In genomic region chr14:26286066-26286791, GRCh38 we compare ENCODE assay signal across 21 cellular contexts.
A peak's percentile ranks its signal among the peaks of the same experiment; 100 is the strongest.
DNase-seq lines count a peak whose midpoint lies in the region; FAIRE-seq and TF ChIP-seq lines count a peak whose summit lies in the region.
"Had no signal": no experiment of that assay in that cellular context is flagged by ENCODE, and none has a peak within 500 bp of the region (broad histone marks: within the 10 kb centered on the region; RNA-seq: fewer than 3 reads in every experiment).

No MANE protein-coding gene starts in this region.

- peaks cover 0 to 4% of the 10 kb centered on the region in 2 donors for H3K4me1 ChIP-seq in breast epithelium
- no peaks in the 10 kb centered on the region for H3K4me1 ChIP-seq in astrocyte (ENCODE audit: insufficient read depth, low read length)
- H3K4me1 ChIP-seq in mesenchymal stem cell (ENCODE audit: control insufficient read depth, insufficient read depth, low read depth, low read length), result peaks cover 2% of the 10 kb centered on the region
- peaks cover 22% of the 10 kb centered on the region for H3K4me1 ChIP-seq in vagina
- H3K4me1 ChIP-seq: gastrocnemius medialis had no signal

- H3K27me3 ChIP-seq in breast epithelium (no peaks in the 10 kb centered on the region), astrocyte (ENCODE audit: insufficient read depth, low read length) (no peaks in the 10 kb centered on the region), mesenchymal stem cell (ENCODE audit: control insufficient read depth in 1 of 2, insufficient read depth in 1 of 2, low read length in 2 of 2) (no peaks in the 10 kb centered on the region), vagina (no peaks in the 10 kb centered on the region)
- H3K27me3 ChIP-seq: gastrocnemius medialis, transverse colon had no signal

- no peak overlapping the region for H2BK15ac ChIP-seq in mesenchymal stem cell (ENCODE audit: low read depth, poor library complexity, severe bottlenecking)

- CTCF ChIA-PET in MCF 10A (lab: Yijun Ruan, JAX), result no interaction called here

- FAIRE-seq in astrocyte (lab: Jason Lieb, UNC), result no peak

- H3K14ac ChIP-seq in mesenchymal stem cell (ENCODE audit: low read length in 2 of 2), result no peak overlapping the region

- H3K36me3 Mint-ChIP-seq in MCF 10A (ENCODE audit: insufficient read depth, unreplicated experiment), result no peaks in the 10 kb centered on the region
- H3K36me3 Mint-ChIP-seq in astrocyte (ENCODE audit: low read depth, unreplicated experiment), result no peaks in the 10 kb centered on the region
- H3K36me3 Mint-ChIP-seq in type B pancreatic cell, result no peaks in the 10 kb centered on the region
- H3K36me3 Mint-ChIP-seq: CD4-positive, CD25-positive, alpha-beta regulatory T cell; IgD-negative memory B cell had no signal

- H2AFZ ChIP-seq in astrocyte (ENCODE audit: low read depth, low read length) (no peak overlapping the region), mesenchymal stem cell (ENCODE audit: low read depth, low read length) (no peak overlapping the region)

- H2AK5ac ChIP-seq in mesenchymal stem cell (ENCODE audit: low read length, severe bottlenecking), result no peak overlapping the region

- intact Hi-C loops in MCF 10A (cut with micrococcal nuclease), result no loop called here
- intact Hi-C loops in breast epithelium (cut with DNase I; ENCODE audit: low total_unique reads), result no loop called here
- intact Hi-C loops in vagina (cut with DNase I), result no loop called here

- TF ChIP-seq POLR2A in breast epithelium (IDR thresholded peaks at IDR 0.05) (no peak), vagina (IDR thresholded peaks at IDR 0.05) (no peak)

- H3K18ac ChIP-seq in mesenchymal stem cell (ENCODE audit: low read depth in 1 of 2, low read length in 2 of 2), result no peak overlapping the region

- POLR2A ChIA-PET in MCF 10A (lab: Yijun Ruan, JAX), result no interaction called here

- no peak for DNase-seq in MCF 10A (ENCODE audit: unreplicated experiment)
- no peak for DNase-seq in breast epithelium (ENCODE audit: low spot score in 2 of 2)
- peak; percentile 7 for DNase-seq in astrocyte (ENCODE audit: low read depth)
- peak; percentile 49 for DNase-seq in mesenchymal stem cell
- DNase-seq in vagina (ENCODE audit: extremely low spot score in 2 of 2), result no peak
- no peak for DNase-seq in activated CD4-positive, alpha-beta T cell treated with anti-CD3 and anti-CD28 coated beads for 1 hour
- DNase-seq in putamen (ENCODE audit: low spot score), result no peak
- DNase-seq in type B pancreatic cell (ENCODE audit: extremely low spot score, unreplicated experiment), result no peak
- DNase-seq: activated CD4-positive, alpha-beta T cell treated with anti-CD3 and anti-CD28 coated beads, Interleukin-2, amount 50 U/mL, for 1 hour; activated CD8-positive, alpha-beta memory T cell treated with anti-CD3 and anti-CD28 coated beads, Interleukin-2, amount 50 U/mL, for 48 hours; activated gamma-delta T cell treated with Interleukin-2 at 50 U/mL for 16 hours; amniotic stem cell; CD4-positive, CD25-positive, alpha-beta regulatory T cell; DND-41; gastrocnemius medialis; NCI-H526 treated with DMSO at 0.1 percent for 48 hours; stimulated activated CD4-positive, alpha-beta T cell treated with anti-CD3 and anti-CD28 coated beads, Interleukin-1b, Interleukin-23, amount 100 ng/mL, for 48 hours; stimulated activated naive CD8-positive, alpha-beta T cell treated with anti-CD3 and anti-CD28 coated beads, Interleukin-15, Interleukin-2, amounts not matched to agents 100 U/mL and 50 U/mL, for 24 hours; transverse colon had no signal

- no peak overlapping the region for H3K4me3 Mint-ChIP-seq in MCF 10A (ENCODE audit: unreplicated experiment)
- no peak overlapping the region for H3K4me3 Mint-ChIP-seq in astrocyte (ENCODE audit: unreplicated experiment)
- no peak overlapping the region for H3K4me3 Mint-ChIP-seq in type B pancreatic cell
- H3K4me3 Mint-ChIP-seq: CD4-positive, CD25-positive, alpha-beta regulatory T cell; IgD-negative memory B cell had no signal

- H4K91ac ChIP-seq in mesenchymal stem cell (ENCODE audit: low read length), result no peak overlapping the region

- H4K20me1 ChIP-seq in astrocyte (ENCODE audit: insufficient read depth, low read length), result no peaks in the 10 kb centered on the region

- no peak overlapping the region for H2BK120ac ChIP-seq in mesenchymal stem cell (ENCODE audit: low read depth, low read length)

- no peak for TF ChIP-seq CTCF in MCF 10A (IDR thresholded peaks at IDR 0.05; ENCODE audit: unreplicated experiment)
- TF ChIP-seq CTCF in breast epithelium (IDR thresholded peaks at IDR 0.05), result no peak
- TF ChIP-seq CTCF in astrocyte (IDR thresholded peaks at IDR 0.05; ENCODE audit: insufficient read depth, low read depth, low read length), result no peak
- no peak for TF ChIP-seq CTCF in vagina (IDR thresholded peaks at IDR 0.05)
- TF ChIP-seq CTCF in type B pancreatic cell (conservative IDR thresholded peaks at IDR 0.05), result no peak

- H3K9me3 ChIP-seq in breast epithelium (no peaks in the 10 kb centered on the region), astrocyte (ENCODE audit: insufficient read depth, low read depth, low read length) (no peaks in the 10 kb centered on the region), mesenchymal stem cell (ENCODE audit: control insufficient read depth, low read length) (no peaks in the 10 kb centered on the region), vagina (no peaks in the 10 kb centered on the region)
- H3K9me3 ChIP-seq: gastrocnemius medialis, transverse colon had no signal

- H4K8ac ChIP-seq in mesenchymal stem cell (ENCODE audit: low read length), result no peak overlapping the region

- no peaks in the 10 kb centered on the region for H3K9me3 Mint-ChIP-seq in MCF 10A (ENCODE audit: unreplicated experiment)
- H3K9me3 Mint-ChIP-seq in astrocyte (ENCODE audit: unreplicated experiment), result peaks cover 3% of the 10 kb centered on the region
- peaks cover 5% of the 10 kb centered on the region for H3K9me3 Mint-ChIP-seq in type B pancreatic cell

- H3K23ac ChIP-seq in mesenchymal stem cell (ENCODE audit: low read length in 2 of 2), result no peak overlapping the region

- no peak overlapping the region for H3K4ac ChIP-seq in mesenchymal stem cell (ENCODE audit: low read depth in 1 of 2, low read length in 2 of 2)

- no peaks in the 10 kb centered on the region for H3K79me1 ChIP-seq in mesenchymal stem cell (replicated peaks; ENCODE audit: low read length, poor library complexity, severe bottlenecking)

- 52% methylated on average over 8 of the region's 9 CpGs for WGBS in mesenchymal stem cell

- H3K4me2 ChIP-seq in astrocyte (ENCODE audit: low read length) (no peak overlapping the region), mesenchymal stem cell (ENCODE audit: low read length, poor library complexity, severe bottlenecking) (no peak overlapping the region)

- H3K4me3 ChIP-seq in breast epithelium (no peak overlapping the region), astrocyte (ENCODE audit: insufficient read depth, low read depth, low read length) (no peak overlapping the region), mesenchymal stem cell (ENCODE audit: insufficient read depth in 1 of 2, low read depth in 1 of 2, low read length in 2 of 2) (peak overlapping the region in 1 of 2 experiments; percentile 50), vagina (no peak overlapping the region)
- H3K4me3 ChIP-seq: A549, gastrocnemius medialis, transverse colon had no signal

- H3K27ac Mint-ChIP-seq in MCF 10A (ENCODE audit: low read depth, unreplicated experiment), result peak overlapping the region; percentile 42
- no peak overlapping the region for H3K27ac Mint-ChIP-seq in astrocyte (ENCODE audit: unreplicated experiment)
- H3K27ac Mint-ChIP-seq in type B pancreatic cell, result no peak overlapping the region
- H3K27ac Mint-ChIP-seq: CD4-positive, CD25-positive, alpha-beta regulatory T cell; IgD-negative memory B cell had no signal

- BruUV-seq in MCF 10A (replicated peaks; lab: Mats Ljungman, UMichigan), result no TSS peak

- H2BK12ac ChIP-seq in mesenchymal stem cell (ENCODE audit: low read length in 2 of 2), result no peak overlapping the region

- H3K4me1 Mint-ChIP-seq in MCF 10A (ENCODE audit: insufficient read depth, unreplicated experiment) (no peaks in the 10 kb centered on the region), astrocyte (ENCODE audit: low read depth, unreplicated experiment) (peaks cover 22% of the 10 kb centered on the region), type B pancreatic cell (ENCODE audit: unreplicated experiment) (peaks cover 19% of the 10 kb centered on the region)
- H3K4me1 Mint-ChIP-seq: CD4-positive, CD25-positive, alpha-beta regulatory T cell; IgD-negative memory B cell had no signal

- H3K9ac ChIP-seq in astrocyte (ENCODE audit: low read length) (no peak overlapping the region), mesenchymal stem cell (ENCODE audit: low read length) (peak overlapping the region; percentile 60)

- no peaks in the 10 kb centered on the region for H3K79me2 ChIP-seq in astrocyte (ENCODE audit: insufficient read depth, low read length)

- H3K36me3 ChIP-seq in breast epithelium, result no peaks in the 10 kb centered on the region
- no peaks in the 10 kb centered on the region for H3K36me3 ChIP-seq in astrocyte (ENCODE audit: insufficient read depth, low read length)
- H3K36me3 ChIP-seq in mesenchymal stem cell (ENCODE audit: control insufficient read depth in 1 of 2, insufficient read depth in 2 of 2, low read depth in 1 of 2, low read length in 2 of 2), result no peaks in the 10 kb centered on the region
- no peaks in the 10 kb centered on the region for H3K36me3 ChIP-seq in vagina
- H3K36me3 ChIP-seq: gastrocnemius medialis, transverse colon had no signal

- H3K27ac ChIP-seq in breast epithelium (peak overlapping the region in 1 of 2 donors; percentile 58), astrocyte (ENCODE audit: low read depth, low read length) (no peak overlapping the region), mesenchymal stem cell (ENCODE audit: low read length, poor library complexity, severe bottlenecking) (no peak overlapping the region), vagina (peak overlapping the region; percentile 32)
- H3K27ac ChIP-seq: gastrocnemius medialis had no signal

- H2BK5ac ChIP-seq in mesenchymal stem cell (ENCODE audit: low read depth, low read length, poor library complexity, severe bottlenecking), result no peak overlapping the region

- H3K27me3 Mint-ChIP-seq in MCF 10A (ENCODE audit: insufficient read depth, unreplicated experiment) (no peaks in the 10 kb centered on the region), astrocyte (ENCODE audit: low read depth, unreplicated experiment) (no peaks in the 10 kb centered on the region), type B pancreatic cell (no peaks in the 10 kb centered on the region)
- H3K27me3 Mint-ChIP-seq: CD4-positive, CD25-positive, alpha-beta regulatory T cell; IgD-negative memory B cell had no signal

Comparison
In these comparisons a context has a peak if more than half of its experiments do, and no peak if none do; other contexts are left out.
1. DNase-seq: peak in astrocyte (single experiment) and mesenchymal stem cell (single experiment); none in MCF 10A (single experiment), breast epithelium (0 of 2), vagina (0 of 2), activated CD4-positive, alpha-beta T cell treated with anti-CD3 and anti-CD28 coated beads for 1 hour (single experiment), putamen (single experiment) and type B pancreatic cell (single experiment).